20 cellular contexts compared by ENCODE assay signal in genomic region chr1:51555866-51556619, GRCh38. TPM values are rescaled to one million over a fixed set of nuclear protein-coding genes. Genes with fewer than 3 reads are reported as not detected.
DNase-seq lines count a peak whose midpoint lies in the region; ATAC-seq, FAIRE-seq and TF ChIP-seq lines count a peak whose summit lies in the region.
"Had no signal": no experiment of that assay in that cellular context is flagged by ENCODE, and none has a peak within 500 bp of the region (broad histone marks: within the 10 kb centered on the region; RNA-seq: fewer than 3 reads in every experiment).

No MANE protein-coding gene starts in this region.

- H3K4me3 ChIP-seq in Panc1 (ENCODE audit: low read depth in 2 of 2, low read length in 2 of 2) (no peak overlapping the region), osteoblast (ENCODE audit: insufficient read depth, low read length) (no peak overlapping the region), left ventricle myocardium inferior (no peak overlapping the region)
- H3K4me3 ChIP-seq: BLaER1 treated with 17β-estradiol and CSF1 and Interleukin-3, amounts not matched to agents 10 nM and 100 nM; SJSA1 had no signal

- no peaks in the 10 kb centered on the region for H3K79me2 ChIP-seq in osteoblast (ENCODE audit: insufficient read depth, low read length)

- H3K27ac ChIP-seq in Panc1 (ENCODE audit: low read length) (peak overlapping the region; percentile 62), osteoblast (ENCODE audit: low read depth, low read length) (no peak overlapping the region), left ventricle myocardium inferior (replicated peaks) (no peak overlapping the region), substantia nigra (ENCODE audit: low read depth, low read length, poor library complexity, severe bottlenecking) (no peak overlapping the region)
- H3K27ac ChIP-seq: BLaER1 treated with 17β-estradiol and CSF1 and Interleukin-3, amounts not matched to agents 10 nM and 100 nM had no signal

- DNase-seq in H54 (ENCODE audit: insufficient read length, low spot score) (no peak), Panc1 (ENCODE audit: low read depth, low spot score) (no peak), osteoblast (ENCODE audit: insufficient read length, low spot score, missing footprints) (peak; percentile 81), NCI-H128 (lab: John Stamatoyannopoulos, UW; ENCODE audit: unreplicated experiment) (no peak), SKM-1 treated with dmso at 0.1 percent for 144 hours (lab: John Stamatoyannopoulos, UW; ENCODE audit: unreplicated experiment) (no peak), left ventricle myocardium inferior (no peak), substantia nigra (lab: John Stamatoyannopoulos, UW) (no peak)
- DNase-seq: CD8-positive, alpha-beta T cell; HCEC 1CT; Kasumi-1; MM.1S; NCI-H1105; NCI-H1694; NCI-H510A treated with DMSO at 0.1 percent for 48 hours; NCI-H82 had no signal

- peak; percentile 33 for FAIRE-seq in H54 (lab: Jason Lieb, UNC)
- FAIRE-seq: G401.6, HTR-8/SVneo had no signal

- no peak overlapping the region for H2AFZ ChIP-seq in osteoblast (ENCODE audit: low read length)

- intact Hi-C loops in Panc1 (cut with micrococcal nuclease; ENCODE audit: unreplicated experiment) (no loop called here), left ventricle myocardium inferior (cut with micrococcal nuclease) (no loop called here)

- ATAC-seq in Panc1 (no peak), esophagus mucosa (peak; percentile 51)
- ATAC-seq: CD8-positive, alpha-beta T cell had no signal

- POLR2A ChIA-PET in Panc1 (lab: Charles Lee), result no interaction called here

- TF ChIP-seq POLR2A in H54 (IDR thresholded peaks at IDR 0.05; ENCODE audit: low read depth, low read length), result no peak

- no peak for TF ChIP-seq CTCF in Panc1 (IDR thresholded peaks at IDR 0.05)
- no peak for TF ChIP-seq CTCF in osteoblast (IDR thresholded peaks at IDR 0.05; ENCODE audit: extremely low read depth, low read depth, low read length)
- no peak for TF ChIP-seq CTCF in left ventricle myocardium inferior (IDR thresholded peaks at IDR 0.05; ENCODE audit: borderline replicate concordance)

- no TSS peak for BruUV-seq in Panc1 (replicated peaks; lab: Mats Ljungman, UMichigan)

- H3K9me3 ChIP-seq in Panc1 (ENCODE audit: control insufficient read depth, insufficient read depth, low read depth, low read length), result no peaks in the 10 kb centered on the region
- no peaks in the 10 kb centered on the region for H3K9me3 ChIP-seq in osteoblast (ENCODE audit: low read depth, low read length)
- H3K9me3 ChIP-seq in left ventricle myocardium inferior (replicated peaks), result no peaks in the 10 kb centered on the region
- H3K9me3 ChIP-seq: BLaER1 treated with 17β-estradiol and CSF1 and Interleukin-3, amounts not matched to agents 10 nM and 100 nM; SJSA1 had no signal

- no peaks in the 10 kb centered on the region for H4K20me1 ChIP-seq in osteoblast (ENCODE audit: insufficient read depth, low read length)
- H4K20me1 ChIP-seq: BLaER1 treated with 17β-estradiol and CSF1 and Interleukin-3, amounts not matched to agents 10 nM and 100 nM had no signal

- no peaks in the 10 kb centered on the region for H3K27me3 ChIP-seq in Panc1 (ENCODE audit: control insufficient read depth, insufficient read depth, low read length)
- H3K27me3 ChIP-seq in osteoblast (ENCODE audit: insufficient read depth, low read length), result no peaks in the 10 kb centered on the region
- H3K27me3 ChIP-seq in left ventricle myocardium inferior (ENCODE audit: low read depth), result no peaks in the 10 kb centered on the region
- H3K27me3 ChIP-seq: BLaER1 treated with 17β-estradiol and CSF1 and Interleukin-3, amounts not matched to agents 10 nM and 100 nM; SJSA1 had no signal

- H3K4me1 ChIP-seq in Panc1 (ENCODE audit: control insufficient read depth, insufficient read depth, low read length) (peaks cover 36% of the 10 kb centered on the region), osteoblast (ENCODE audit: insufficient read depth, low read length) (peaks cover 18% of the 10 kb centered on the region), left ventricle myocardium inferior (peaks cover 7% of the 10 kb centered on the region)

- in situ Hi-C loops in Panc1 (cut with HindIII; ENCODE audit: low pct_unique_long_range_greater_than_20kb, low sequenced_read_pairs), result no loop called here

- H3K36me3 ChIP-seq in Panc1 (ENCODE audit: control insufficient read depth, insufficient read depth, low read length), result no peaks in the 10 kb centered on the region
- H3K36me3 ChIP-seq in osteoblast (ENCODE audit: insufficient read depth, low read length), result no peaks in the 10 kb centered on the region
- no peaks in the 10 kb centered on the region for H3K36me3 ChIP-seq in left ventricle myocardium inferior
- H3K36me3 ChIP-seq: BLaER1 treated with 17β-estradiol and CSF1 and Interleukin-3, amounts not matched to agents 10 nM and 100 nM; SJSA1 had no signal

- CTCF ChIA-PET in Panc1 (lab: Charles Lee), result no interaction called here

- H3K4me2 ChIP-seq in osteoblast (ENCODE audit: insufficient read depth, low read length), result no peak overlapping the region
- H3K4me2 ChIP-seq: BLaER1 treated with 17β-estradiol and CSF1 and Interleukin-3, amounts not matched to agents 10 nM and 100 nM had no signal

RNA-seq across cellular contexts. Expression of gene EPS15, which starts 37.0 kb away (rescaled TPM):
- 54.4 TPM for total RNA-seq in Panc1 (2021; ENCODE audit: unreplicated experiment)
- 15.4 TPM for polyA plus RNA-seq in Panc1 (2012; ENCODE audit: insufficient read length)
- 33.1 TPM for total RNA-seq in esophagus mucosa
- 79.9 and 82.2 TPM in 2 replicates for total RNA-seq in osteoblast
- total RNA-seq in left ventricle myocardium inferior, result 64.5 TPM
